9 cellular contexts compared by ENCODE assay signal in the genomic region with DNA sequence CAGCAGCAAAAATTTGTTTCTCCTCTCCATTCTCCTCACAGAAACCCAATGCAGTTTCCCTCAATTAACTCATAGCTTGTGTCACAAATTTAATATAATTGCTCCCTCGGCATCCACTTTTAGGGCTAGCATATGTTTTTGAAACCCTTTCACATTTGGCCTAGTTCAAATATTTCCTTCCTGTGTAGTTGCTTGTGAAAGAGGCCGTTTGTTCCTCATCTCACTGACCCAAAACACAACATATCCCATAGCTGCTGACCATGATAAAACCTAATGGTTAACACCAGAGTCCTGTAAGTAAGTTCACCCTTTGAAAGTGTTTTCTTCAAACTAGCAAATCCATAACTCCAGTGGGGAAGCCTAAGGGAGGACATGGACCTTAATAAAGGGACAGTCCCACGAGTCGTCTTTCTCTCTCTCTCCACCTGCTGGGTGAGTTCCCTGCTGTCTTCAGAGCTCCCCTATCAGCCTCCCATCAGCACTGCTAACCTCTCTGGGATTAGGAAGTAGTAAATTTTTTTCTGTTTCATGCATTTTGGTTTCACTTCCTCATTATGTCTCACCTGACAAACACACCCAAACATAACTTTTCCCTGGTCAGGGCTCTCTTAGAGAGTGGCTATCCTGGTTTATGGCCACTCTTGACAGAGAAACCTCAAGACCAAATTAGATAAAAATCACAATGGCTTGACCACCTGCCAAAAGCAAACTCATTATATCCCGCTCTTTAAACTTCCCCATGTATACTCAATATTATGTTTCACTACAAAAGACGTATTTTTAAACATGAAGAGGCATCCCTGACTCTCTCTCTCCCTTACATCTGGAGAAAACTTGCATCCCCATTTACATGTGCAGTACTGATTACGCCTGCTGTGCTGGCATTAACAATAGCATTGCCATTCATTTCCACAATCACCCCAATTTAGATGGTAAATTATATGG.
DNase-seq lines count a peak whose midpoint lies in the region; ATAC-seq and TF ChIP-seq lines count a peak whose summit lies in the region.
"Had no signal": no experiment of that assay in that cellular context is flagged by ENCODE, and none has a peak within 500 bp of the region (broad histone marks: within the 10 kb centered on the region; RNA-seq: fewer than 3 reads in every experiment).

No MANE protein-coding gene starts in this region.

- no peak overlapping the region for H3K27ac ChIP-seq in CD8-positive, alpha-beta memory T cell (ENCODE audit: low read depth, low read length)
- H3K27ac ChIP-seq in SJCRH30, result no peak overlapping the region
- H3K27ac ChIP-seq: cardiac muscle cell had no signal

- H3K9me3 ChIP-seq in CD8-positive, alpha-beta memory T cell (ENCODE audit: low read length), result no peaks in the 10 kb centered on the region
- no peaks in the 10 kb centered on the region for H3K9me3 ChIP-seq in SJCRH30 (replicated peaks)

- peaks cover 0 to 29% (median 10%) of the 10 kb centered on the region in 3 donors for H3K36me3 Mint-ChIP-seq in CD8-positive, alpha-beta memory T cell

- POLR2A ChIA-PET in CD8-positive, alpha-beta memory T cell (lab: Charles Lee), result no interaction called here

- ATAC-seq in GM21619 (IDR thresholded peaks at IDR 0.05; ENCODE audit: unreplicated experiment), result peak; percentile 79

- CTCF ChIA-PET in CD8-positive, alpha-beta memory T cell (lab: Charles Lee), result no interaction called here

- TF ChIP-seq CTCF in GM12872 (IDR thresholded peaks at IDR 0.05; ENCODE audit: insufficient read depth, low read depth, low read length) (peak; percentile 32; the same call in 2 of the 3 replicates), fibroblast of the aortic adventitia (IDR thresholded peaks at IDR 0.05; ENCODE audit: insufficient read depth, low read length) (no peak)

- H3K27ac Mint-ChIP-seq in CD8-positive, alpha-beta memory T cell, result peak overlapping the region in 4 of 8 donors; percentile 31 to 67 (median 48)

- H3K36me3 ChIP-seq in CD8-positive, alpha-beta memory T cell (ENCODE audit: insufficient read depth, low read length), result no peaks in the 10 kb centered on the region
- peaks cover 17% of the 10 kb centered on the region for H3K36me3 ChIP-seq in SJCRH30
- H3K36me3 ChIP-seq: cardiac muscle cell had no signal

- peaks cover 0 to 5% (median 0%) of the 10 kb centered on the region in 3 donors for H3K4me1 Mint-ChIP-seq in CD8-positive, alpha-beta memory T cell

- no peak overlapping the region for H3K4me3 ChIP-seq in fibroblast of the aortic adventitia (ENCODE audit: low read depth, low read length)
- no peak overlapping the region for H3K4me3 ChIP-seq in CD8-positive, alpha-beta memory T cell (ENCODE audit: low read length)
- H3K4me3 ChIP-seq in SJCRH30, result no peak overlapping the region
- H3K4me3 ChIP-seq: cardiac muscle cell had no signal

- peaks cover 0 to 1% of the 10 kb centered on the region in 2 donors for H3K27me3 Mint-ChIP-seq in CD8-positive, alpha-beta memory T cell

- H3K9me3 Mint-ChIP-seq in CD8-positive, alpha-beta memory T cell, result no peaks in the 10 kb centered on the region

- H3K27me3 ChIP-seq in CD8-positive, alpha-beta memory T cell (ENCODE audit: insufficient read depth, low read length, poor library complexity, severe bottlenecking), result no peaks in the 10 kb centered on the region
- H3K27me3 ChIP-seq in SJCRH30, result no peaks in the 10 kb centered on the region
- H3K27me3 ChIP-seq: cardiac muscle cell had no signal

- DNase-seq in M059J (ENCODE audit: low read depth), result peak; percentile 30
- peak; percentile 35 for DNase-seq in fibroblast of the aortic adventitia (ENCODE audit: low read depth)
- no peak for DNase-seq in stimulated activated CD4-positive, alpha-beta T cell treated with anti-CD3 and anti-CD28 coated beads, Interleukin-2, amount 100 ng/mL, for 24 hours
- DNase-seq in SIG-M5 treated with dmso at 0.1 percent for 504 hours (lab: John Stamatoyannopoulos, UW; ENCODE audit: unreplicated experiment), result no peak
- no peak for DNase-seq in CD8-positive, alpha-beta memory T cell
- DNase-seq in SJCRH30, result no peak

- no peak overlapping the region for H3K4me3 Mint-ChIP-seq in CD8-positive, alpha-beta memory T cell

- H3K4me1 ChIP-seq in CD8-positive, alpha-beta memory T cell (ENCODE audit: insufficient read depth, low read length), result no peaks in the 10 kb centered on the region
- no peaks in the 10 kb centered on the region for H3K4me1 ChIP-seq in SJCRH30

Comparison
In these comparisons a context has a peak if more than half of its experiments do, and no peak if none do; other contexts are left out.
1. DNase-seq: peak in M059J (single experiment) and fibroblast of the aortic adventitia (single experiment); none in stimulated activated CD4-positive, alpha-beta T cell treated with anti-CD3 and anti-CD28 coated beads, Interleukin-2, amount 100 ng/mL, for 24 hours (0 of 2), SIG-M5 treated with dmso at 0.1 percent for 504 hours (single experiment), CD8-positive, alpha-beta memory T cell (0 of 5) and SJCRH30 (0 of 2).